In the genomic region with DNA sequence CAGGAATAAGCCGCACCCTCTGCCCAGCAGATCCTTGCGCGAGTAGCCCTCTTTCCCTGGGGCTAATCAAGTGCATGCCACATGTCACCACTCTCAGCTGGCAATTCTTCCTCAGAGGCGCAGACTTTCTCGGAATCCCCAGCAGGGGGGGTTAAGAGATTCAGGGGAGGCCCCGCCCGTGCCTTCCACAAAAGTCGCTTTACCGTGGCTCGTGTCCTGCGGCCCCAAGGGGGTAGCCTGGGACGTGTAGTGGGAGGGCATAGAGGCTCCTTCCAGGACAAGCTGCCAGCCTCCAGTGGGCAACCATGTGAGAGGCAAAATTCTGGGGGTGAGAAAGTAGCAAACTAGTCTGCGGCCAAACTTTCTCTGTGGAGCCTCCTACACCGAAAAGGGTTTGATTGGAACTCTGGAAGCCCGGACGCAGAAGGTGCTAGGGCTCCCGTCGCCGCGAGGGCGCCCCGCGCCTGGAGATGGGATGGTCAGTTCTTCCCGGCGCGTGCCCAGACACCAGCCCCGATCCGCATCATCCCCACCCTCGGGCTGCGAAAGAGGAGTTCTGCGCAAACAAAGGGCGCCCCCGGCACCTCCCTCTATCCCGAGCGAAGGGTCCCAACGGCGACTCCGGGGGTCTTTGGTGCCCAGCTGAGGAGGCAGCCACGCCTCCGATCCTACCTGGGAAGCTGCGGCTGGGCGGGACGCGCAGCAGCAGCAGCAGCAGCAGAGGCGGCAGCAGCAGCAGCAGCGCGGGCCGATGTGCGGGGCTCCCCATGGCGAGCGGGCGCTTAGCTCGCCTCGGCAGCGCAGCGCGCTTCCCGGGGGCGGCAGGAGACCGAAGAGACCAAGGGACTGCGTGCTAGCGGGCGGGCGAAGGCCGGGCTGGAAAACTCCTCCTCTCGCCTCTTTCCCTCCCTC, we compare ENCODE assay signal across 8 cellular contexts. TPM values are rescaled to one million over a fixed set of nuclear protein-coding genes. Genes with fewer than 3 reads are reported as not detected.
DNase-seq lines count a peak whose midpoint lies in the region; ATAC-seq and TF ChIP-seq lines count a peak whose summit lies in the region.

A gene with protein sequence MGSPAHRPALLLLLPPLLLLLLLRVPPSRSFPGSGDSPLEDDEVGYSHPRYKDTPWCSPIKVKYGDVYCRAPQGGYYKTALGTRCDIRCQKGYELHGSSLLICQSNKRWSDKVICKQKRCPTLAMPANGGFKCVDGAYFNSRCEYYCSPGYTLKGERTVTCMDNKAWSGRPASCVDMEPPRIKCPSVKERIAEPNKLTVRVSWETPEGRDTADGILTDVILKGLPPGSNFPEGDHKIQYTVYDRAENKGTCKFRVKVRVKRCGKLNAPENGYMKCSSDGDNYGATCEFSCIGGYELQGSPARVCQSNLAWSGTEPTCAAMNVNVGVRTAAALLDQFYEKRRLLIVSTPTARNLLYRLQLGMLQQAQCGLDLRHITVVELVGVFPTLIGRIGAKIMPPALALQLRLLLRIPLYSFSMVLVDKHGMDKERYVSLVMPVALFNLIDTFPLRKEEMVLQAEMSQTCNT (minus strand): TSS at position 848 of the 912 bp plus-strand sequence. CDS start 79 bp downstream, at position 769.

- H3K27ac Mint-ChIP-seq in dendritic cell treated with granulocyte-macrophage colony-stimulating factor and Interleukin-4, amounts not matched to agents 40 ng/mL and 50 ng/mL, for 4 days, result no peak within 1 kb of the TSS

- H3K4me3 Mint-ChIP-seq in dendritic cell treated with granulocyte-macrophage colony-stimulating factor and Interleukin-4, amounts not matched to agents 40 ng/mL and 50 ng/mL, for 4 days, result peak within 1 kb of the TSS; percentile 68

- H3K4me1 Mint-ChIP-seq in dendritic cell treated with granulocyte-macrophage colony-stimulating factor and Interleukin-4, amounts not matched to agents 40 ng/mL and 50 ng/mL, for 4 days (ENCODE audit: low read depth), result peaks cover 6% of the 10 kb centered on the region

- H3K36me3 ChIP-seq in lower lobe of right lung (no peaks in the 10 kb centered on the region), tibial artery (no peaks in the 10 kb centered on the region)

- H3K9me3 ChIP-seq in lower lobe of right lung, result no peaks in the 10 kb centered on the region
- no peaks in the 10 kb centered on the region for H3K9me3 ChIP-seq in tibial artery

- no peaks in the 10 kb centered on the region for H3K9me3 Mint-ChIP-seq in dendritic cell treated with granulocyte-macrophage colony-stimulating factor and Interleukin-4, amounts not matched to agents 40 ng/mL and 50 ng/mL, for 4 days

- H3K27ac ChIP-seq in lower lobe of right lung, result no peak within 1 kb of the TSS
- peak within 1 kb of the TSS in 1 of 2 donors; percentile 37 for H3K27ac ChIP-seq in tibial artery

- H3K4me1 ChIP-seq in lower lobe of right lung (no peaks in the 10 kb centered on the region), tibial artery (peaks cover 0 to 8% (median 0%) of the 10 kb centered on the region in 4 donors)

- H3K36me3 Mint-ChIP-seq in dendritic cell treated with granulocyte-macrophage colony-stimulating factor and Interleukin-4, amounts not matched to agents 40 ng/mL and 50 ng/mL, for 4 days (ENCODE audit: low read depth), result no peaks in the 10 kb centered on the region

- intact Hi-C loops in dendritic cell treated with granulocyte-macrophage colony-stimulating factor and Interleukin-4, amounts not matched to agents 40 ng/mL and 50 ng/mL, for 4 days (cut with micrococcal nuclease), result no loop called here
- intact Hi-C loops in lower lobe of right lung (cut with DNase I), result no loop called here
- intact Hi-C loops in tibial artery (cut with DNase I; ENCODE audit: low total_unique reads), result no loop called here

- H3K4me3 ChIP-seq in lower lobe of right lung (peak within 1 kb of the TSS; percentile 55), tibial artery (peak within 1 kb of the TSS; percentile 52 to 64)

- peak; percentile 80 for DNase-seq in ELR (ENCODE audit: low read depth)
- DNase-seq in RKO (ENCODE audit: low spot score), result peak; percentile 75
- peak; percentile 34 for DNase-seq in lower lobe of right lung
- DNase-seq in tibial artery, result peak; percentile 34 to 73
- DNase-seq in activated CD4-positive, CD25-positive, alpha-beta regulatory T cell (lab: John Stamatoyannopoulos, UW), result no peak

- ATAC-seq in HG02870 (IDR thresholded peaks at IDR 0.05; ENCODE audit: unreplicated experiment) (peak; percentile 31), lower lobe of right lung (peak; percentile 56 to 59), HG03565 (IDR thresholded peaks at IDR 0.05; ENCODE audit: unreplicated experiment) (no peak)

- H3K27me3 ChIP-seq in lower lobe of right lung (ENCODE audit: low read depth), result no peaks in the 10 kb centered on the region
- H3K27me3 ChIP-seq in tibial artery, result no peaks in the 10 kb centered on the region

- TF ChIP-seq CTCF in lower lobe of right lung (IDR thresholded peaks at IDR 0.05) (peak; percentile 27), tibial artery (IDR thresholded peaks at IDR 0.05) (peak; percentile 26 to 28)

- peaks cover 38% of the 10 kb centered on the region for H3K27me3 Mint-ChIP-seq in dendritic cell treated with granulocyte-macrophage colony-stimulating factor and Interleukin-4, amounts not matched to agents 40 ng/mL and 50 ng/mL, for 4 days

RNA-seq across cellular contexts. Expression of the gene that starts here (rescaled TPM):
- total RNA-seq in lower lobe of right lung, result 59.0 TPM

Comparison
In these comparisons a context has a peak if more than half of its experiments do, and no peak if none do; other contexts are left out.
1. DNase-seq: peak in ELR (single experiment), RKO (single experiment), lower lobe of right lung (single experiment) and tibial artery (2 of 2); none in activated CD4-positive, CD25-positive, alpha-beta regulatory T cell (0 of 4).